Comparison of ENCODE assay signal across 8 cellular contexts in the genomic region with DNA sequence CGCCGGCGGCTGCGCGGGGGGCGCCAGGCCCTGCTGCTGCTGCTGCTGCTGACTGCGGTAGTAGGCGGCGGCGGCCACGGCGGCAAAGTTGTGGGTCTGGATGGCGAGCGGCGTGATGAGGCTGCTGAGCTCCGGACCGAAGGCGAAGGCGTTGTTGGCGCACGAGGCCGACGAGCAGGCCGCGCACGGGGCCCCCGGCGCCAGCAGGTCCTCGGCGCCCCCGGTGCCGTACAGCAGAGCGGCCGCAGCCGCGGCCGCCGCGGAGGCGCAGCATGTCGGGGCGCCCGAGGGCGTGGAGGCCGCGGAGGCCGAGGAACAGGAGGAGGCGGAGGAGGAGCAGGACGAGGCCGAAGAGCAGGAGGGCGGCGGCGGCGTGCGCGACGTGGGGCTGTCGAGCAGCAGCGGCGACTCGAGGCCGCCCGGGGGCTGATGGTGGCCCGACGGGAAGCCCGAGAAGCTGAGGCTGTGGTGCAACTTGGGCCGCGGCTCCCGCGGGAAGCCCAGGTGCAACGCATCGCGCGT. TPM values are rescaled to one million over a fixed set of nuclear protein-coding genes. Genes with fewer than 3 reads are reported as not detected.
DNase-seq lines count a peak whose midpoint lies in the region; ATAC-seq, FAIRE-seq and TF ChIP-seq lines count a peak whose summit lies in the region.

No MANE protein-coding gene starts in this region.

- TF ChIP-seq POLR2A in A549 (IDR thresholded peaks at IDR 0.05; ENCODE audit: low read length) (no peak), heart left ventricle (IDR thresholded peaks at IDR 0.05) (no peak)

- TF ChIP-seq RAD21 in A549 (conservative IDR thresholded peaks at IDR 0.05 in 1 of 2, IDR thresholded peaks at IDR 0.05 in 1 of 2) = no peak

- H3K4me2 ChIP-seq in A549 = peak overlapping the region; percentile 96

- peaks cover 55% of the 10 kb centered on the region for H3K4me1 ChIP-seq in A549
- H3K4me1 ChIP-seq in heart left ventricle = peaks cover 6 to 77% (median 53%) of the 10 kb centered on the region in 12 donors
- H3K4me1 ChIP-seq in skeletal muscle tissue (ENCODE audit: control insufficient read depth in 3 of 3, insufficient read depth in 3 of 3, low read length in 3 of 3) = peaks cover 48 to 56% (median 51%) of the 10 kb centered on the region in 3 donors

- POLR2A ChIA-PET in A549 (lab: Yijun Ruan, JAX) = no interaction called here

- peaks cover 0 to 40% (median 34%) of the 10 kb centered on the region in 9 donors for H3K36me3 ChIP-seq in heart left ventricle
- H3K36me3 ChIP-seq in skeletal muscle tissue (ENCODE audit: control insufficient read depth in 3 of 3, insufficient read depth in 3 of 3, low read length in 3 of 3) = peaks cover 12 to 22% (median 15%) of the 10 kb centered on the region in 3 donors

- peak in 1 of 2 experiments; percentile 70 for DNase-seq in A549 (ENCODE audit: low read depth in 1 of 2, low spot score in 1 of 2)
- peak; percentile 35 for DNase-seq in LHCN-M2 (ENCODE audit: low read depth)
- peak; percentile 42 for DNase-seq in activated gamma-delta T cell (lab: John Stamatoyannopoulos, UW)
- peak in 2 of 5 donors; percentile 44 to 77 for DNase-seq in heart left ventricle
- DNase-seq in SKM-1 treated with dmso at 0.1 percent for 144 hours (lab: John Stamatoyannopoulos, UW; ENCODE audit: unreplicated experiment) = no peak
- no peak for DNase-seq in cerebellar cortex (ENCODE audit: low spot score)

- H3K9ac ChIP-seq in skeletal muscle tissue (ENCODE audit: low read depth in 1 of 3, low read length in 3 of 3) = peak overlapping the region; percentile 57 to 99 (median 94)

- ATAC-seq in A549 = no peak
- no peak for ATAC-seq in heart left ventricle
- ATAC-seq in HG03432 (IDR thresholded peaks at IDR 0.05; ENCODE audit: unreplicated experiment) = no peak

- WGBS in A549 (ENCODE audit: missing lambda C conversion rate) = 43% methylated on average over 42 of the region's 74 CpGs
- 1% methylated on average over 26 to 74 of the region's 74 CpGs for WGBS in heart left ventricle, 4 donors

- no peak for TF ChIP-seq CTCF in A549 (IDR thresholded peaks at IDR 0.05)
- TF ChIP-seq CTCF in heart left ventricle (IDR thresholded peaks at IDR 0.05) = no peak

- H3K27ac ChIP-seq in A549 (peak overlapping the region; percentile 89 to 98), heart left ventricle (peak overlapping the region; percentile 96 to 99 (median 99)), skeletal muscle tissue (ENCODE audit: low read depth, low read length) (peak overlapping the region; percentile 96)

- H3K27me3 ChIP-seq in heart left ventricle (no peaks in the 10 kb centered on the region), skeletal muscle tissue (ENCODE audit: control insufficient read depth in 3 of 3, insufficient read depth in 3 of 3, low read length in 3 of 3) (no peaks in the 10 kb centered on the region)

- TF ChIP-seq EP300 in A549 (IDR thresholded peaks at IDR 0.05) = no peak

- CTCF ChIA-PET in A549 (lab: Yijun Ruan, JAX) = interaction anchor here (0.7 to 11.1 kb wide), 46 partner anchors 10 to 396 kb away, joined by 3 to 163 read pairs (median 4); no protein-coding TSS in a partner anchor

- intact Hi-C loops in heart left ventricle (cut with DNase I) = loop anchor here in 9 of 10 donors (1.0 to 10.0 kb wide), 15 partner anchors 92 to 397 kb away; no protein-coding TSS in a partner anchor

- FAIRE-seq in A549 (lab: Jason Lieb, UNC) = no peak

- peak overlapping the region; percentile 86 for H3K4me3 ChIP-seq in A549
- H3K4me3 ChIP-seq in heart left ventricle = peak overlapping the region; percentile 65 to 97 (median 84)
- peak overlapping the region; percentile 90 to 95 (median 93) for H3K4me3 ChIP-seq in skeletal muscle tissue (ENCODE audit: low read length in 3 of 3)

- H3K9me3 ChIP-seq in A549 (no peaks in the 10 kb centered on the region), heart left ventricle (no peaks in the 10 kb centered on the region), skeletal muscle tissue (ENCODE audit: control insufficient read depth in 3 of 3, low read length in 3 of 3) (no peaks in the 10 kb centered on the region)

TF ChIP-seq in A549, 52 proteins besides CTCF, POLR2A, EP300 and RAD21:
- TF ChIP-seq NPAS2 (CRISPR knock-in tag; IDR thresholded peaks at IDR 0.05; ENCODE audit: borderline replicate concordance) (no peak), RNF2 (IDR thresholded peaks at IDR 0.05; ENCODE audit: borderline replicate concordance, low read depth) (0 out of 2 replicates have a peak, but pooled peaks have one; percentile 8)
- TF ChIP-seq, protein P1, sequence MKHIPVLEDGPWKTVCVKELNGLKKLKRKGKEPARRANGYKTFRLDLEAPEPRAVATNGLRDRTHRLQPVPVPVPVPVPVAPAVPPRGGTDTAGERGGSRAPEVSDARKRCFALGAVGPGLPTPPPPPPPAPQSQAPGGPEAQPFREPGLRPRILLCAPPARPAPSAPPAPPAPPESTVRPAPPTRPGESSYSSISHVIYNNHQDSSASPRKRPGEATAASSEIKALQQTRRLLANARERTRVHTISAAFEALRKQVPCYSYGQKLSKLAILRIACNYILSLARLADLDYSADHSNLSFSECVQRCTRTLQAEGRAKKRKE (CRISPR knock-in tag; IDR thresholded peaks at IDR 0.05; ENCODE audit: low read depth) = peak; percentile 5; the same call in 1 of the 2 replicates

RNA-seq across cellular contexts. Expression of gene ZFP36L2, which starts 1.8 kb away (rescaled TPM):
- polyA plus RNA-seq in A549 (2011; rRNA removed) = 10.5 and 14.9 TPM in 2 replicates
- polyA plus RNA-seq in A549 (2012; cell fraction: cytosol; rRNA removed) = 8.8 and 14.8 TPM in 2 replicates
- 9.8 and 17.6 TPM in 2 replicates for polyA plus RNA-seq in A549 (2012; cell fraction: nucleus; rRNA removed)
- polyA plus RNA-seq in A549 (2017; fragmentation: RNase III; extraction: RNeasy Plus Mini Kit Qiagen cat#74134 plus additional on column Dnase treatment) = 14.5 to 18.2 TPM (median 17.3 TPM) in 3 replicates
- polyA minus RNA-seq in A549 (2011; rRNA and poly(A)+ RNA removed) = 3.3 and 4.0 TPM in 2 replicates
- 8.3 and 9.4 TPM in 2 replicates for total RNA-seq in LHCN-M2 (2014; rRNA removed)
- polyA plus RNA-seq in LHCN-M2 (2012) = 8.4 TPM
- total RNA-seq in heart left ventricle = 10 to 100 TPM; 28.8 to 94.4 (median 44.9) TPM
- polyA plus RNA-seq in heart left ventricle = 10 to 100 TPM; 29.2 to 29.5 TPM
- 14.1 TPM for total RNA-seq in skeletal muscle tissue

Comparison
In these comparisons a context has a peak if more than half of its experiments do, and no peak if none do; other contexts are left out.
1. DNase-seq: peak in LHCN-M2 (single experiment) and activated gamma-delta T cell (single experiment); none in SKM-1 treated with dmso at 0.1 percent for 144 hours (single experiment) and cerebellar cortex (single experiment).
2. Peak in every context shown above with its lines, with median percentiles within 50 percentile points of each other: H3K27ac ChIP-seq and H3K4me3 ChIP-seq.